Comparison of ENCODE assay signal across 1 cellular context in genomic region chr20:16729565-16730460, GRCh38.
TF ChIP-seq lines count a peak whose summit lies in the region.

TSS of gene SNRPB2 (plus strand) at chr20:16730026. CDS start at chr20:16731703, 1,677 bp downstream.

TF ChIP-seq in HEK293, 187 proteins besides CTCF, POLR2A, EP300 and RAD21 (continued from another document and continues in another):
- TF ChIP-seq ZNF561 (tag by site-specific recombination; IDR thresholded peaks at IDR 0.05; ENCODE audit: borderline replicate concordance) = no peak
- TF ChIP-seq ZNF155 (tag by site-specific recombination; IDR thresholded peaks at IDR 0.05) = no peak
- no peak for TF ChIP-seq ZNF645 (tag by site-specific recombination; IDR thresholded peaks at IDR 0.05)
- TF ChIP-seq ZNF146 (tag by site-specific recombination; IDR thresholded peaks at IDR 0.05) = no peak
- TF ChIP-seq ZNF350 (tag by site-specific recombination; IDR thresholded peaks at IDR 0.05) = no peak
- TF ChIP-seq ZNF354C (tag by site-specific recombination; IDR thresholded peaks at IDR 0.05; ENCODE audit: borderline replicate concordance, low read depth) = no peak
- TF ChIP-seq ZNF510 (tag by site-specific recombination; IDR thresholded peaks at IDR 0.05; ENCODE audit: insufficient replicate concordance) = no peak
- TF ChIP-seq, protein P1, sequence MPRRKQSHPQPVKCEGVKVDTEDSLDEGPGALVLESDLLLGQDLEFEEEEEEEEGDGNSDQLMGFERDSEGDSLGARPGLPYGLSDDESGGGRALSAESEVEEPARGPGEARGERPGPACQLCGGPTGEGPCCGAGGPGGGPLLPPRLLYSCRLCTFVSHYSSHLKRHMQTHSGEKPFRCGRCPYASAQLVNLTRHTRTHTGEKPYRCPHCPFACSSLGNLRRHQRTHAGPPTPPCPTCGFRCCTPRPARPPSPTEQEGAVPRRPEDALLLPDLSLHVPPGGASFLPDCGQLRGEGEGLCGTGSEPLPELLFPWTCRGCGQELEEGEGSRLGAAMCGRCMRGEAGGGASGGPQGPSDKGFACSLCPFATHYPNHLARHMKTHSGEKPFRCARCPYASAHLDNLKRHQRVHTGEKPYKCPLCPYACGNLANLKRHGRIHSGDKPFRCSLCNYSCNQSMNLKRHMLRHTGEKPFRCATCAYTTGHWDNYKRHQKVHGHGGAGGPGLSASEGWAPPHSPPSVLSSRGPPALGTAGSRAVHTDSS (tag by site-specific recombination; IDR thresholded peaks at IDR 0.05) = no peak
- no peak for TF ChIP-seq ZNF664 (tag by site-specific recombination; IDR thresholded peaks at IDR 0.05)
- TF ChIP-seq SALL2 (tag by site-specific recombination; IDR thresholded peaks at IDR 0.05; ENCODE audit: borderline replicate concordance) = no peak
- TF ChIP-seq ZNF600 (tag by site-specific recombination; IDR thresholded peaks at IDR 0.05) = peak; percentile 85
- TF ChIP-seq ZNF610 (tag by site-specific recombination; IDR thresholded peaks at IDR 0.05; ENCODE audit: borderline replicate concordance) = no peak
- no peak for TF ChIP-seq ZFP3 (tag by site-specific recombination; IDR thresholded peaks at IDR 0.05; ENCODE audit: low read depth)
- TF ChIP-seq, protein P2, sequence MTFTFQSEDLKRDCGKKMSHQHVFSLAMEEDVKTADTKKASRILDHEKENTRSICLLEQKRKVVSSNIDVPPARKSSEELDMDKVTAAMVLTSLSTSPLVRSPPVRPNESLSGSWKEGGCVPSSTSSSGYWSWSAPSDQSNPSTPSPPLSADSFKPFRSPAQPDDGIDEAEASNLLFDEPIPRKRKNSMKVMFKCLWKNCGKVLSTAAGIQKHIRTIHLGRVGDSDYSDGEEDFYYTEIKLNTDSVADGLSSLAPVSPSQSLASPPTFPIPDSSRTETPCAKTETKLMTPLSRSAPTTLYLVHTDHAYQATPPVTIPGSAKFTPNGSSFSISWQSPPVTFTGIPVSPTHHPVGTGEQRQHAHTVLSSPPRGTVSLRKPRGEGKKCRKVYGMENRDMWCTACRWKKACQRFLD (tag by site-specific recombination; IDR thresholded peaks at IDR 0.05) = no peak
- TF ChIP-seq, protein P3, sequence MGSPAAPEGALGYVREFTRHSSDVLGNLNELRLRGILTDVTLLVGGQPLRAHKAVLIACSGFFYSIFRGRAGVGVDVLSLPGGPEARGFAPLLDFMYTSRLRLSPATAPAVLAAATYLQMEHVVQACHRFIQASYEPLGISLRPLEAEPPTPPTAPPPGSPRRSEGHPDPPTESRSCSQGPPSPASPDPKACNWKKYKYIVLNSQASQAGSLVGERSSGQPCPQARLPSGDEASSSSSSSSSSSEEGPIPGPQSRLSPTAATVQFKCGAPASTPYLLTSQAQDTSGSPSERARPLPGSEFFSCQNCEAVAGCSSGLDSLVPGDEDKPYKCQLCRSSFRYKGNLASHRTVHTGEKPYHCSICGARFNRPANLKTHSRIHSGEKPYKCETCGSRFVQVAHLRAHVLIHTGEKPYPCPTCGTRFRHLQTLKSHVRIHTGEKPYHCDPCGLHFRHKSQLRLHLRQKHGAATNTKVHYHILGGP (tag by site-specific recombination; IDR thresholded peaks at IDR 0.05) = no peak
- TF ChIP-seq ZBTB1 (tag by site-specific recombination; IDR thresholded peaks at IDR 0.05) = no peak
- no peak for TF ChIP-seq FEZF1 (tag by site-specific recombination; IDR thresholded peaks at IDR 0.05)
- TF ChIP-seq ZNF621 (tag by site-specific recombination; IDR thresholded peaks at IDR 0.05) = no peak
- no peak; the same call in 1 of the 2 replicates for TF ChIP-seq PBX3 (CRISPR knock-in tag; IDR thresholded peaks at IDR 0.05)
- 0 out of 2 replicates have a peak, but pooled peaks have one; percentile 28 for TF ChIP-seq ZNF324 (tag by site-specific recombination; IDR thresholded peaks at IDR 0.05)
- no peak for TF ChIP-seq KLF7 (tag by site-specific recombination; IDR thresholded peaks at IDR 0.05; ENCODE audit: borderline replicate concordance)
- TF ChIP-seq, protein P4, sequence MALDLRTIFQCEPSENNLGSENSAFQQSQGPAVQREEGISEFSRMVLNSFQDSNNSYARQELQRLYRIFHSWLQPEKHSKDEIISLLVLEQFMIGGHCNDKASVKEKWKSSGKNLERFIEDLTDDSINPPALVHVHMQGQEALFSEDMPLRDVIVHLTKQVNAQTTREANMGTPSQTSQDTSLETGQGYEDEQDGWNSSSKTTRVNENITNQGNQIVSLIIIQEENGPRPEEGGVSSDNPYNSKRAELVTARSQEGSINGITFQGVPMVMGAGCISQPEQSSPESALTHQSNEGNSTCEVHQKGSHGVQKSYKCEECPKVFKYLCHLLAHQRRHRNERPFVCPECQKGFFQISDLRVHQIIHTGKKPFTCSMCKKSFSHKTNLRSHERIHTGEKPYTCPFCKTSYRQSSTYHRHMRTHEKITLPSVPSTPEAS (tag by site-specific recombination; IDR thresholded peaks at IDR 0.05) = no peak
- TF ChIP-seq OSR2 (tag by site-specific recombination; IDR thresholded peaks at IDR 0.05) = no peak
- TF ChIP-seq ZNF112 (tag by site-specific recombination; IDR thresholded peaks at IDR 0.05) = no peak
- no peak for TF ChIP-seq REPIN1 (tag by site-specific recombination; IDR thresholded peaks at IDR 0.05; ENCODE audit: low read depth)
- TF ChIP-seq ZNF658 (tag by site-specific recombination; IDR thresholded peaks at IDR 0.05) = no peak
- TF ChIP-seq ZNF335 (tag by site-specific recombination; conservative IDR thresholded peaks at IDR 0.05) = peak; percentile 90
- TF ChIP-seq KLF1 (tag by site-specific recombination; IDR thresholded peaks at IDR 0.05) = no peak
- TF ChIP-seq ZBTB6 (tag by site-specific recombination; IDR thresholded peaks at IDR 0.05) = no peak
- TF ChIP-seq YY1 (tag by site-specific recombination; IDR thresholded peaks at IDR 0.05) = 0 out of 2 replicates have a peak, but pooled peaks have one; percentile 9
- no peak for TF ChIP-seq ZNF341 (tag by site-specific recombination; IDR thresholded peaks at IDR 0.05; ENCODE audit: low read depth)
- no peak for TF ChIP-seq IKZF3 (tag by site-specific recombination; IDR thresholded peaks at IDR 0.05)
- TF ChIP-seq ZNF549 (tag by site-specific recombination; IDR thresholded peaks at IDR 0.05) = no peak
- TF ChIP-seq ZNF391 (tag by site-specific recombination; IDR thresholded peaks at IDR 0.05; ENCODE audit: borderline replicate concordance, low read depth) = no peak
- no peak for TF ChIP-seq ZNF548 (tag by site-specific recombination; IDR thresholded peaks at IDR 0.05)
- TF ChIP-seq ZNF580 (tag by site-specific recombination; IDR thresholded peaks at IDR 0.05) = no peak
- TF ChIP-seq ZNF37A (tag by site-specific recombination; IDR thresholded peaks at IDR 0.05) = no peak
- no peak for TF ChIP-seq ZNF10 (tag by site-specific recombination; IDR thresholded peaks at IDR 0.05)
- TF ChIP-seq EGR2 (tag by site-specific recombination; IDR thresholded peaks at IDR 0.05; ENCODE audit: low read depth) = no peak
- TF ChIP-seq ZNF239 (tag by site-specific recombination; IDR thresholded peaks at IDR 0.05) = no peak
- no peak for TF ChIP-seq ZNF791 (tag by site-specific recombination; IDR thresholded peaks at IDR 0.05)
- TF ChIP-seq, protein P5, sequence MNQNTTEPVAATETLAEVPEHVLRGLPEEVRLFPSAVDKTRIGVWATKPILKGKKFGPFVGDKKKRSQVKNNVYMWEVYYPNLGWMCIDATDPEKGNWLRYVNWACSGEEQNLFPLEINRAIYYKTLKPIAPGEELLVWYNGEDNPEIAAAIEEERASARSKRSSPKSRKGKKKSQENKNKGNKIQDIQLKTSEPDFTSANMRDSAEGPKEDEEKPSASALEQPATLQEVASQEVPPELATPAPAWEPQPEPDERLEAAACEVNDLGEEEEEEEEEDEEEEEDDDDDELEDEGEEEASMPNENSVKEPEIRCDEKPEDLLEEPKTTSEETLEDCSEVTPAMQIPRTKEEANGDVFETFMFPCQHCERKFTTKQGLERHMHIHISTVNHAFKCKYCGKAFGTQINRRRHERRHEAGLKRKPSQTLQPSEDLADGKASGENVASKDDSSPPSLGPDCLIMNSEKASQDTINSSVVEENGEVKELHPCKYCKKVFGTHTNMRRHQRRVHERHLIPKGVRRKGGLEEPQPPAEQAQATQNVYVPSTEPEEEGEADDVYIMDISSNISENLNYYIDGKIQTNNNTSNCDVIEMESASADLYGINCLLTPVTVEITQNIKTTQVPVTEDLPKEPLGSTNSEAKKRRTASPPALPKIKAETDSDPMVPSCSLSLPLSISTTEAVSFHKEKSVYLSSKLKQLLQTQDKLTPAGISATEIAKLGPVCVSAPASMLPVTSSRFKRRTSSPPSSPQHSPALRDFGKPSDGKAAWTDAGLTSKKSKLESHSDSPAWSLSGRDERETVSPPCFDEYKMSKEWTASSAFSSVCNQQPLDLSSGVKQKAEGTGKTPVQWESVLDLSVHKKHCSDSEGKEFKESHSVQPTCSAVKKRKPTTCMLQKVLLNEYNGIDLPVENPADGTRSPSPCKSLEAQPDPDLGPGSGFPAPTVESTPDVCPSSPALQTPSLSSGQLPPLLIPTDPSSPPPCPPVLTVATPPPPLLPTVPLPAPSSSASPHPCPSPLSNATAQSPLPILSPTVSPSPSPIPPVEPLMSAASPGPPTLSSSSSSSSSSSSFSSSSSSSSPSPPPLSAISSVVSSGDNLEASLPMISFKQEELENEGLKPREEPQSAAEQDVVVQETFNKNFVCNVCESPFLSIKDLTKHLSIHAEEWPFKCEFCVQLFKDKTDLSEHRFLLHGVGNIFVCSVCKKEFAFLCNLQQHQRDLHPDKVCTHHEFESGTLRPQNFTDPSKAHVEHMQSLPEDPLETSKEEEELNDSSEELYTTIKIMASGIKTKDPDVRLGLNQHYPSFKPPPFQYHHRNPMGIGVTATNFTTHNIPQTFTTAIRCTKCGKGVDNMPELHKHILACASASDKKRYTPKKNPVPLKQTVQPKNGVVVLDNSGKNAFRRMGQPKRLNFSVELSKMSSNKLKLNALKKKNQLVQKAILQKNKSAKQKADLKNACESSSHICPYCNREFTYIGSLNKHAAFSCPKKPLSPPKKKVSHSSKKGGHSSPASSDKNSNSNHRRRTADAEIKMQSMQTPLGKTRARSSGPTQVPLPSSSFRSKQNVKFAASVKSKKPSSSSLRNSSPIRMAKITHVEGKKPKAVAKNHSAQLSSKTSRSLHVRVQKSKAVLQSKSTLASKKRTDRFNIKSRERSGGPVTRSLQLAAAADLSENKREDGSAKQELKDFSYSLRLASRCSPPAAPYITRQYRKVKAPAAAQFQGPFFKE (tag by site-specific recombination; IDR thresholded peaks at IDR 0.05; ENCODE audit: borderline replicate concordance) = no peak
- no peak for TF ChIP-seq ZNF184 (tag by site-specific recombination; IDR thresholded peaks at IDR 0.05)
- TF ChIP-seq ZNF394 (tag by site-specific recombination; IDR thresholded peaks at IDR 0.05; ENCODE audit: borderline replicate concordance) = 0 out of 2 replicates have a peak, but pooled peaks have one; percentile 31
- TF ChIP-seq, protein P6, sequence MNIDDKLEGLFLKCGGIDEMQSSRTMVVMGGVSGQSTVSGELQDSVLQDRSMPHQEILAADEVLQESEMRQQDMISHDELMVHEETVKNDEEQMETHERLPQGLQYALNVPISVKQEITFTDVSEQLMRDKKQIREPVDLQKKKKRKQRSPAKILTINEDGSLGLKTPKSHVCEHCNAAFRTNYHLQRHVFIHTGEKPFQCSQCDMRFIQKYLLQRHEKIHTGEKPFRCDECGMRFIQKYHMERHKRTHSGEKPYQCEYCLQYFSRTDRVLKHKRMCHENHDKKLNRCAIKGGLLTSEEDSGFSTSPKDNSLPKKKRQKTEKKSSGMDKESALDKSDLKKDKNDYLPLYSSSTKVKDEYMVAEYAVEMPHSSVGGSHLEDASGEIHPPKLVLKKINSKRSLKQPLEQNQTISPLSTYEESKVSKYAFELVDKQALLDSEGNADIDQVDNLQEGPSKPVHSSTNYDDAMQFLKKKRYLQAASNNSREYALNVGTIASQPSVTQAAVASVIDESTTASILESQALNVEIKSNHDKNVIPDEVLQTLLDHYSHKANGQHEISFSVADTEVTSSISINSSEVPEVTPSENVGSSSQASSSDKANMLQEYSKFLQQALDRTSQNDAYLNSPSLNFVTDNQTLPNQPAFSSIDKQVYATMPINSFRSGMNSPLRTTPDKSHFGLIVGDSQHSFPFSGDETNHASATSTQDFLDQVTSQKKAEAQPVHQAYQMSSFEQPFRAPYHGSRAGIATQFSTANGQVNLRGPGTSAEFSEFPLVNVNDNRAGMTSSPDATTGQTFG (tag by site-specific recombination; IDR thresholded peaks at IDR 0.05; ENCODE audit: borderline replicate concordance) = no peak
- TF ChIP-seq ZNF274 (IDR thresholded peaks at IDR 0.05; ENCODE audit: low read length) = no peak
- TF ChIP-seq ZNF274 (tag by site-specific recombination; IDR thresholded peaks at IDR 0.05; ENCODE audit: borderline replicate concordance) = no peak
- TF ChIP-seq ZNF362 (tag by site-specific recombination; IDR thresholded peaks at IDR 0.05) = no peak
